In genomic region chr2:239609162-239609561, GRCh38 we compare ENCODE assay signal across 1 cellular context.
TF ChIP-seq lines count a peak whose summit lies in the region.

No MANE protein-coding gene starts in this region.

TF ChIP-seq in GM23338, 12 proteins besides CTCF, POLR2A, EP300 and RAD21 (continued from another document):
- TF ChIP-seq ZNF462 (CRISPR knock-in tag; IDR thresholded peaks at IDR 0.05) = no peak
- TF ChIP-seq JUNB (IDR thresholded peaks at IDR 0.05; ENCODE audit: unreplicated experiment) = no peak
- TF ChIP-seq STAT1 (IDR thresholded peaks at IDR 0.05; ENCODE audit: unreplicated experiment) = no peak
- no peak for TF ChIP-seq POLR2AphosphoS5 (IDR thresholded peaks at IDR 0.05; ENCODE audit: low read depth)
- TF ChIP-seq, protein P1, sequence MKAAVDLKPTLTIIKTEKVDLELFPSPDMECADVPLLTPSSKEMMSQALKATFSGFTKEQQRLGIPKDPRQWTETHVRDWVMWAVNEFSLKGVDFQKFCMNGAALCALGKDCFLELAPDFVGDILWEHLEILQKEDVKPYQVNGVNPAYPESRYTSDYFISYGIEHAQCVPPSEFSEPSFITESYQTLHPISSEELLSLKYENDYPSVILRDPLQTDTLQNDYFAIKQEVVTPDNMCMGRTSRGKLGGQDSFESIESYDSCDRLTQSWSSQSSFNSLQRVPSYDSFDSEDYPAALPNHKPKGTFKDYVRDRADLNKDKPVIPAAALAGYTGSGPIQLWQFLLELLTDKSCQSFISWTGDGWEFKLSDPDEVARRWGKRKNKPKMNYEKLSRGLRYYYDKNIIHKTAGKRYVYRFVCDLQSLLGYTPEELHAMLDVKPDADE (IDR thresholded peaks at IDR 0.05) = no peak
- no peak for TF ChIP-seq EZH2phosphoT487 (IDR thresholded peaks at IDR 0.05; ENCODE audit: unreplicated experiment)
- TF ChIP-seq ZNF331 (CRISPR knock-in tag; IDR thresholded peaks at IDR 0.05; ENCODE audit: low read depth) = no peak
- TF ChIP-seq CREB1 (CRISPR knock-in tag; IDR thresholded peaks at IDR 0.05; ENCODE audit: low read depth) = no peak
- TF ChIP-seq ZNF114 (CRISPR knock-in tag; IDR thresholded peaks at IDR 0.05) = no peak
- no peak for TF ChIP-seq NANOG (IDR thresholded peaks at IDR 0.05; ENCODE audit: borderline replicate concordance)
